Comparison of ENCODE assay signal across 8 cellular contexts in the genomic region with DNA sequence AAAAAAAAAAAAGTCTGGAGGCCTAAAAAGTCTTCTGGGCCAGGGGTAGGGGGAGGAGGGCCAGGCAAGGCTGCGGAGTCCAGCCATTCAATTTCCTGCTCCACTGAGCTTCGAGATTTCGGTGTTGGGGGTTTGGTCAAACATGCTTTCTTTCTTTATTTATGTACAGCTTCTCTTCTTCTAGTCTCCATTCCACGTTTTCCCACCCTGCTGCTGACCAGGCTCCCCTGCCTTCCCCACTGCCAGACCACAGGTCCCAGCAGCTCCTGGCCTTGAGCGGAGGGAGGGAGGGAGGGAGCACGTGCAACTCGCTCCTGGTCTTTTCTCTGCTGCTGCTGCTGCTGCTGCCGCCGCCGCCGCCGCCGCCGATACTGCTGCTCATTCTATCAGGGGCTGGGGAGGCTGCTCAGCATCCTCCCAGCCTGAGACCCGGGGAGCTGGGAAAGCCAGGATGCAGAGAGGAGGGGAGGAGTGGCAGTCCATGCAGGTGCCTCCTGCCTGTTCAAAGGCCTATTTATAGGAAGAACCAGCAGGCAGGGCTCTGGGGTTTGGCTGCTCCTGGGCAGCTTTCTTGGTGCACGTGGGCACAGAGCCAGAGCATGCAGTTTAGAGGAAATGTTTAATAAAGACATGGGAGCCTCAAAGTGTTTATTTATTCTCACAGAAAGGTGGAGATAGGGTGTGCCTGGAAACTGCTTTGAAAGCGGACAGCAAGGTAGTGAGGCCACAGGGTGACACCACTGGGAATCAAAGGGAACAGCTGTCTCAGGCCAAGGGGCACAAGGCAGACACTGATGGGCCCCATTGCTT. TPM values are rescaled to one million over a fixed set of nuclear protein-coding genes. Genes with fewer than 3 reads are reported as not detected.
DNase-seq lines count a peak whose midpoint lies in the region; ATAC-seq, FAIRE-seq and TF ChIP-seq lines count a peak whose summit lies in the region.

No MANE protein-coding gene starts in this region.

- intact Hi-C loops in esophagus squamous epithelium (cut with DNase I): no loop called here

- H3K4me2 ChIP-seq in neural progenitor cell: peak overlapping the region; percentile 81

- H3K36me3 ChIP-seq in esophagus squamous epithelium (no peaks in the 10 kb centered on the region), neural progenitor cell (no peaks in the 10 kb centered on the region)

- TF ChIP-seq POLR2A in esophagus squamous epithelium (IDR thresholded peaks at IDR 0.05) (no peak), GM12892 (IDR thresholded peaks at IDR 0.05; ENCODE audit: low read depth, low read length) (no peak)

- TF ChIP-seq CTCF in esophagus squamous epithelium (IDR thresholded peaks at IDR 0.05) (no peak), neural progenitor cell (IDR thresholded peaks at IDR 0.05) (no peak)

- no peak overlapping the region for H2AFZ ChIP-seq in neural progenitor cell (replicated peaks)

- H3K27me3 ChIP-seq in esophagus squamous epithelium: peaks cover 0 to 22% (median 5%) of the 10 kb centered on the region in 4 donors
- peaks cover 90% of the 10 kb centered on the region for H3K27me3 ChIP-seq in neural progenitor cell

- H3K36me3 Mint-ChIP-seq in neural progenitor cell: no peaks in the 10 kb centered on the region

- H3K4me3 Mint-ChIP-seq in neural progenitor cell: peak overlapping the region; percentile 73

- no peaks in the 10 kb centered on the region for H3K9me3 Mint-ChIP-seq in neural progenitor cell

- H3K27ac ChIP-seq in esophagus squamous epithelium (peak overlapping the region in 3 of 4 donors; percentile 63 to 73 (median 72)), neural progenitor cell (no peak overlapping the region)

- peaks cover 11% of the 10 kb centered on the region for H3F3A ChIP-seq in neural progenitor cell (ENCODE audit: low read depth)

- H3K9me3 ChIP-seq in esophagus squamous epithelium (no peaks in the 10 kb centered on the region), neural progenitor cell (ENCODE audit: low read depth) (no peaks in the 10 kb centered on the region)

- ATAC-seq in HG03045 (IDR thresholded peaks at IDR 0.05; ENCODE audit: unreplicated experiment): no peak
- ATAC-seq in HG03460 (IDR thresholded peaks at IDR 0.05; ENCODE audit: unreplicated experiment): no peak

- no peaks in the 10 kb centered on the region for H3K79me2 ChIP-seq in neural progenitor cell (ENCODE audit: low read depth)

- H3K9ac ChIP-seq in neural progenitor cell: no peak overlapping the region

- peaks cover 35 to 49% (median 39%) of the 10 kb centered on the region in 3 donors for H3K4me1 ChIP-seq in esophagus squamous epithelium
- peaks cover 19% of the 10 kb centered on the region for H3K4me1 ChIP-seq in neural progenitor cell

- FAIRE-seq in GM12892 (lab: Jason Lieb, UNC): no peak

- peak overlapping the region in 3 of 4 donors; percentile 39 to 63 (median 41) for H3K4me3 ChIP-seq in esophagus squamous epithelium
- peak overlapping the region; percentile 42 for H3K4me3 ChIP-seq in neural progenitor cell

- DNase-seq in DMS153 treated with DMSO at 0.1 percent for 48 hours (lab: John Stamatoyannopoulos, UW; ENCODE audit: unreplicated experiment): peak; percentile 77
- DNase-seq in NCI-H526 (lab: John Stamatoyannopoulos, UW): peak; percentile 34 to 73
- no peak for DNase-seq in esophagus squamous epithelium (lab: John Stamatoyannopoulos, UW)
- DNase-seq in neural progenitor cell (ENCODE audit: low spot score): peak; percentile 73
- no peak for DNase-seq in activated CD4-positive, alpha-beta T cell treated with anti-CD3 and anti-CD28 coated beads, Interleukin-2, amount 50 U/mL, for 1 hour
- no peak for DNase-seq in GM12892 (ENCODE audit: insufficient read length)

- H4K20me1 ChIP-seq in neural progenitor cell (ENCODE audit: low read depth): peaks cover 16% of the 10 kb centered on the region

- peaks cover 40% of the 10 kb centered on the region for H3K4me1 Mint-ChIP-seq in neural progenitor cell

- WGBS in esophagus squamous epithelium, 2 donors: 17 to 22% methylated on average over 5 to 6 of the region's 17 CpGs

- H3K27ac Mint-ChIP-seq in neural progenitor cell: peak overlapping the region; percentile 91

- peaks cover 16% of the 10 kb centered on the region for H3K27me3 Mint-ChIP-seq in neural progenitor cell (ENCODE audit: insufficient read depth, low read depth)

RNA-seq across cellular contexts. Expression of a gene that starts 23.4 kb away (rescaled TPM):
- 10 to 100 TPM in 1 of 4 donors, 1 to 10 TPM in 3; 3.5 to 12.8 (median 4.5) TPM for total RNA-seq in esophagus squamous epithelium
- 1.5 and 2.4 TPM in 2 replicates for total RNA-seq in neural progenitor cell (ENCODE audit: low replicate concordance)
- 4.2 TPM for polyA plus RNA-seq in GM12892 (2012; ENCODE audit: missing spikeins)

Comparison
In these comparisons a context has a peak if more than half of its experiments do, and no peak if none do; other contexts are left out.
1. DNase-seq: peak in DMS153 treated with DMSO at 0.1 percent for 48 hours (single experiment), NCI-H526 (2 of 2) and neural progenitor cell (single experiment); none in esophagus squamous epithelium (single experiment), activated CD4-positive, alpha-beta T cell treated with anti-CD3 and anti-CD28 coated beads, Interleukin-2, amount 50 U/mL, for 1 hour (single experiment) and GM12892 (single experiment).